In the genomic region with DNA sequence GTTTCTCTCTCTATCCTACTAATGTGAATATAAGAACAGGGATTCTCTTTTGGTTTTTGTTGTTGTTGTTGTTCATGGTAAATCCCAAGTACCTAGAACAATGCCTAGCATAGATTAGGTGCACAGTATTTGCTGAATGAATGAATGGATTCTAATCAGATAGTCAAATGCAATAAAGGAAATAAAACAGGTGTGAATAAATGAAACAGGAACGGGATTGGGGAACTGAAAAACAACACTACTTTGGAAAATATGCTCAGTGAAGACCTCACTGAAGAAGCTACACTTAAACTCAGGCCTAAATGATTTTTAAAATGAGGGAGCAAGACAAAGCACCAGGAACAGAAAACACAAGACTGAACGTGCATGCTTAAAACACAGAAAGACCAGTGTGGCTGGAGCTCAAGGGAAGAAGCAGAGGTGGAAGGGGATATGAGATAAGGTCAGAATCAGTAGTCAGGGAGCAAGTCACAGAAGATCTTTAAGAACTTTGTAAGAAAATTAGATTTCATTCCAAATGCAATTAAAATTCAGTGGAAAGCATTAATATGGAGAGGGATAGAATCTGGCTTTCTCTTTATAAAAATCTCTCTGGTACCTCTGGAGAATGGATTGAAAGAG, we compare ENCODE assay signal across 15 cellular contexts.
DNase-seq lines count a peak whose midpoint lies in the region; ATAC-seq and TF ChIP-seq lines count a peak whose summit lies in the region.
"Had no signal": no experiment of that assay in that cellular context is flagged by ENCODE, and none has a peak within 500 bp of the region (broad histone marks: within the 10 kb centered on the region; RNA-seq: fewer than 3 reads in every experiment).

No MANE protein-coding gene starts in this region.

- no peaks in the 10 kb centered on the region for H3K27me3 ChIP-seq in DOHH2 (ENCODE audit: control insufficient read depth, low read length)
- H3K27me3 ChIP-seq in dorsolateral prefrontal cortex = no peaks in the 10 kb centered on the region
- no peaks in the 10 kb centered on the region for H3K27me3 ChIP-seq in PC-3 (ENCODE audit: low read length)
- H3K27me3 ChIP-seq: BE2C, MG63, SJCRH30 had no signal

- CTCF ChIA-PET in PC-3 (lab: Charles Lee) = no interaction called here

- H3K9me3 ChIP-seq in DOHH2 (ENCODE audit: control insufficient read depth, insufficient read depth, low read length) (no peaks in the 10 kb centered on the region), PC-3 (ENCODE audit: low read length) (no peaks in the 10 kb centered on the region)
- H3K9me3 ChIP-seq: BE2C, MG63, SJCRH30 had no signal

- H3K36me3 Mint-ChIP-seq in naive B cell = peaks cover 0 to 5% of the 10 kb centered on the region in 2 donors

- H3K27ac ChIP-seq in DOHH2 (ENCODE audit: low read depth, low read length) (peak overlapping the region; percentile 11), dorsolateral prefrontal cortex (peak overlapping the region; percentile 40 to 99 (median 93)), PC-3 (ENCODE audit: low read length) (no peak overlapping the region; the same call in 1 of the 2 replicates)
- H3K27ac ChIP-seq: KMS-11, RWPE1, SJCRH30 had no signal

- H3F3A ChIP-seq in DOHH2 (ENCODE audit: control insufficient read depth, insufficient read depth) = no peaks in the 10 kb centered on the region
- no peaks in the 10 kb centered on the region for H3F3A ChIP-seq in PC-3 (ENCODE audit: low read length, unreplicated experiment)

- H3K36me3 ChIP-seq in DOHH2 (ENCODE audit: control insufficient read depth, low read length) = no peaks in the 10 kb centered on the region
- no peaks in the 10 kb centered on the region for H3K36me3 ChIP-seq in PC-3 (ENCODE audit: low read depth, low read length)
- H3K36me3 ChIP-seq: BE2C, MG63 had no signal

- H3K4me3 ChIP-seq in DOHH2 (ENCODE audit: low read length) (0 out of 2 replicates have a peak overlapping the region, but pooled peaks have one; percentile 31), dorsolateral prefrontal cortex (peak overlapping the region in 3 of 59 donors; percentile 2 to 17 (median 13)), PC-3 (ENCODE audit: low read length) (no peak overlapping the region)
- H3K4me3 ChIP-seq: MG63, SJCRH30 had no signal

- DNase-seq in dorsolateral prefrontal cortex = no peak
- DNase-seq in naive B cell = peak; percentile 1
- no peak for DNase-seq in NCI-H524 (lab: John Stamatoyannopoulos, UW)
- DNase-seq in GM19238 (ENCODE audit: insufficient read length, low spot score) = no peak
- DNase-seq in PC-3 = no peak
- no peak for DNase-seq in G401 (ENCODE audit: low spot score)
- DNase-seq: BE2C, NCI-H1930, NCI-H510A treated with DMSO at 0.1 percent for 48 hours, SJCRH30 had no signal

- no peaks in the 10 kb centered on the region for H4K20me1 ChIP-seq in DOHH2 (ENCODE audit: control insufficient read depth, insufficient read depth, low read depth, low read length)
- no peaks in the 10 kb centered on the region for H4K20me1 ChIP-seq in PC-3 (ENCODE audit: low read length)

- intact Hi-C loops in dorsolateral prefrontal cortex (cut with DNase I) (no loop called here), PC-3 (cut with micrococcal nuclease) (no loop called here)

- H3K79me2 ChIP-seq in DOHH2 (ENCODE audit: control insufficient read depth, low read length) (peaks cover 29% of the 10 kb centered on the region), PC-3 (ENCODE audit: low read length) (peaks cover 19% of the 10 kb centered on the region; the same call in 1 of the 2 replicates)

- peaks cover 20% of the 10 kb centered on the region for H3K4me1 ChIP-seq in DOHH2 (ENCODE audit: control insufficient read depth, low read length)
- peaks cover 20% of the 10 kb centered on the region for H3K4me1 ChIP-seq in PC-3 (ENCODE audit: insufficient read depth, low read length)
- H3K4me1 ChIP-seq: BE2C, SJCRH30 had no signal

- peaks cover 0 to 2% (median 0%) of the 10 kb centered on the region in 7 donors for H3K9me3 Mint-ChIP-seq in naive B cell

- H3K27ac Mint-ChIP-seq in naive B cell = no peak overlapping the region

- H2AFZ ChIP-seq in PC-3 (ENCODE audit: low read length) = no peak overlapping the region

- TF ChIP-seq CTCF in DOHH2 (IDR thresholded peaks at IDR 0.05; ENCODE audit: low read depth, low read length, poor library complexity, severe bottlenecking) (no peak), dorsolateral prefrontal cortex (IDR thresholded peaks at IDR 0.05 in 54 of 56, conservative IDR thresholded peaks at IDR 0.05 in 2 of 56; ENCODE audit: low read depth in 1 of 56, partially characterized antibody in 56 of 56) (no peak), PC-3 (conservative IDR thresholded peaks at IDR 0.05; ENCODE audit: low read depth, low read length) (no peak)

- H3K9ac ChIP-seq in PC-3 (ENCODE audit: low read length) = no peak overlapping the region
- H3K9ac ChIP-seq: KMS-11 had no signal

- POLR2A ChIA-PET in PC-3 (lab: Charles Lee; ENCODE audit: unreplicated experiment) = interaction anchor here (0.6 kb wide), 1 partner anchor 17 kb away, joined by 3 read pairs; no protein-coding TSS in a partner anchor

- H3K27me3 Mint-ChIP-seq in naive B cell = no peaks in the 10 kb centered on the region

- BruUV-seq in PC-3 (replicated peaks; lab: Mats Ljungman, UMichigan) = no TSS peak

- H3K4me1 Mint-ChIP-seq in naive B cell = peaks cover 2 to 15% (median 5%) of the 10 kb centered on the region in 3 donors

- H3K9me2 ChIP-seq in DOHH2 (replicated peaks; ENCODE audit: control insufficient read depth, low read length) (no peaks in the 10 kb centered on the region), PC-3 (replicated peaks; ENCODE audit: low read length) (no peaks in the 10 kb centered on the region)

- H3K4me3 Mint-ChIP-seq in naive B cell = no peak overlapping the region

- ATAC-seq in HG02759 (IDR thresholded peaks at IDR 0.05; ENCODE audit: unreplicated experiment) (peak; percentile 28), naive B cell (ENCODE audit: low read depth in 2 of 2) (peak; percentile 38 to 62), PC-3 (no peak)

- H3K4me2 ChIP-seq in DOHH2 (ENCODE audit: low read length) = peak overlapping the region; percentile 45
- no peak overlapping the region for H3K4me2 ChIP-seq in PC-3 (ENCODE audit: low read length)
- H3K4me2 ChIP-seq: KMS-11 had no signal

- in situ Hi-C loops in G401 (cut with HindIII; ENCODE audit: low sequenced_read_pairs) = no loop called here
